8 cellular contexts compared by ENCODE assay signal in genomic region chr11:82900277-82901164, GRCh38. TPM values are rescaled to one million over a fixed set of nuclear protein-coding genes. Genes with fewer than 3 reads are reported as not detected.
DNase-seq lines count a peak whose midpoint lies in the region; ATAC-seq and TF ChIP-seq lines count a peak whose summit lies in the region.

Gene PRCP, minus strand, starts transcription at chr11:82900430. Its CDS starts 28 bp downstream, at chr11:82900402.

- peak; percentile 25 to 62 for TF ChIP-seq RAD21 in liver (IDR thresholded peaks at IDR 0.05)

- H4K20me1 ChIP-seq in BLaER1 treated with 17β-estradiol and CSF1 and Interleukin-3, amounts not matched to agents 10 nM and 100 nM: peaks cover 0 to under 1% (median 0%) of the 10 kb centered on the region in 11 experiments; a peak in 2 of 22 replicates

- no peak for TF ChIP-seq CTCF in liver (IDR thresholded peaks at IDR 0.05; ENCODE audit: low read depth, low read length, missing input control)

- H3K27ac ChIP-seq in BLaER1 treated with 17β-estradiol and CSF1 and Interleukin-3, amounts not matched to agents 10 nM and 100 nM: peak within 1 kb of the TSS; percentile 70 to 93 (median 77)
- H3K27ac ChIP-seq in liver (ENCODE audit: low read depth in 1 of 2, low read length in 2 of 2): peak within 1 kb of the TSS; percentile 93 to 96

- no peaks in the 10 kb centered on the region for H3K9me3 ChIP-seq in BLaER1 treated with 17β-estradiol and CSF1 and Interleukin-3, amounts not matched to agents 10 nM and 100 nM (replicated peaks in 1 of 11)
- no peaks in the 10 kb centered on the region for H3K9me3 ChIP-seq in liver (ENCODE audit: control insufficient read depth in 4 of 4, low read length in 3 of 4)

- WGBS in liver: under 1% methylated on average over 40 of the region's 40 CpGs

- no peaks in the 10 kb centered on the region for H3K36me3 ChIP-seq in BLaER1 treated with 17β-estradiol and CSF1 and Interleukin-3, amounts not matched to agents 10 nM and 100 nM
- H3K36me3 ChIP-seq in liver (ENCODE audit: control insufficient read depth in 4 of 4, insufficient read depth in 3 of 4, low read depth in 1 of 4, low read length in 3 of 4): no peaks in the 10 kb centered on the region

- peak within 1 kb of the TSS; percentile 68 to 80 (median 76) for H3K4me3 ChIP-seq in BLaER1 treated with 17β-estradiol and CSF1 and Interleukin-3, amounts not matched to agents 10 nM and 100 nM
- H3K4me3 ChIP-seq in liver (ENCODE audit: low read depth in 1 of 3, low read length in 3 of 3): peak within 1 kb of the TSS; percentile 62 to 90 (median 72)

- ATAC-seq in GM19328 (IDR thresholded peaks at IDR 0.05; ENCODE audit: unreplicated experiment) (peak; percentile 78), HG03520 (IDR thresholded peaks at IDR 0.05; ENCODE audit: unreplicated experiment) (peak; percentile 73)

- H3K4me1 ChIP-seq in BLaER1 treated with 17β-estradiol and CSF1 and Interleukin-3, amounts not matched to agents 10 nM and 100 nM: peaks cover 38 to 56% (median 44%) of the 10 kb centered on the region in 10 experiments
- peaks cover 2 to 27% (median 10%) of the 10 kb centered on the region in 4 donors for H3K4me1 ChIP-seq in liver (ENCODE audit: control insufficient read depth in 4 of 4, insufficient read depth in 4 of 4, low read length in 3 of 4)

- peak within 1 kb of the TSS; percentile 80 to 99 (median 93) for H3K4me2 ChIP-seq in BLaER1 treated with 17β-estradiol and CSF1 and Interleukin-3, amounts not matched to agents 10 nM and 100 nM

- DNase-seq in NCI-H748 (lab: John Stamatoyannopoulos, UW; ENCODE audit: unreplicated experiment) (peak; percentile 90), dermis microvascular lymphatic vessel endothelial cell (ENCODE audit: low read depth in 2 of 2) (peak; percentile 92 to 94)
- DNase-seq in activated CD4-positive, alpha-beta T cell treated with anti-CD3 and anti-CD28 coated beads, Interleukin-2, amount 50 U/mL, for 4 hours: peak; percentile 91
- DNase-seq in stimulated activated CD4-positive, alpha-beta T cell treated with anti-CD3 and anti-CD28 coated beads, Interleukin-4, amount 100 ng/mL, for 24 hours: peak; percentile 95

- no peaks in the 10 kb centered on the region for H3K27me3 ChIP-seq in BLaER1 treated with 17β-estradiol and CSF1 and Interleukin-3, amounts not matched to agents 10 nM and 100 nM
- H3K27me3 ChIP-seq in liver (ENCODE audit: control insufficient read depth in 4 of 4, insufficient read depth in 4 of 4, low read length in 3 of 4): no peaks in the 10 kb centered on the region

- H3K9ac ChIP-seq in BLaER1 treated with 17β-estradiol and CSF1 and Interleukin-3, amounts not matched to agents 10 nM and 100 nM: peak within 1 kb of the TSS; percentile 71 to 93 (median 81)
- H3K9ac ChIP-seq in liver (ENCODE audit: low read depth in 1 of 2, low read length in 2 of 2): peak within 1 kb of the TSS; percentile 82

TF ChIP-seq in liver, 16 proteins besides CTCF, POLR2A, EP300 and RAD21:
- peak; percentile 47 to 66 for TF ChIP-seq RXRA (IDR thresholded peaks at IDR 0.05)
- TF ChIP-seq EGR1 (IDR thresholded peaks at IDR 0.05; ENCODE audit: low read depth in 2 of 2): peak in 1 of 2 donors; percentile 30
- TF ChIP-seq NR2F2 (IDR thresholded peaks at IDR 0.05): no peak
- peak; percentile 74 for TF ChIP-seq REST (IDR thresholded peaks at IDR 0.05)
- TF ChIP-seq YY1 (IDR thresholded peaks at IDR 0.05): peak; percentile 80
- no peak for TF ChIP-seq ZBTB33 (IDR thresholded peaks at IDR 0.05)
- peak; percentile 43 to 46 for TF ChIP-seq HNF4A (conservative IDR thresholded peaks at IDR 0.05)
- peak; percentile 86 for TF ChIP-seq TAF1 (conservative IDR thresholded peaks at IDR 0.05)
- TF ChIP-seq FOXA1 (IDR thresholded peaks at IDR 0.05): no peak
- no peak for TF ChIP-seq HNF4G (IDR thresholded peaks at IDR 0.05)
- TF ChIP-seq JUND (IDR thresholded peaks at IDR 0.05): no peak
- TF ChIP-seq ATF3 (IDR thresholded peaks at IDR 0.05): no peak
- no peak for TF ChIP-seq MAX (IDR thresholded peaks at IDR 0.05)
- TF ChIP-seq SP1 (IDR thresholded peaks at IDR 0.05): peak; percentile 70
- TF ChIP-seq GABPA (IDR thresholded peaks at IDR 0.05 in 1 of 2, conservative IDR thresholded peaks at IDR 0.05 in 1 of 2): peak in 1 of 2 donors; percentile 28
- no peak for TF ChIP-seq FOXA2 (IDR thresholded peaks at IDR 0.05)

RNA-seq across cellular contexts. Expression of gene PRCP, which starts in this region (rescaled TPM):
- total RNA-seq in dermis microvascular lymphatic vessel endothelial cell (113 and 116 TPM in 2 replicates), liver (10 to 100 TPM; 27.3 to 38.7 TPM)
- 10 to 100 TPM; 43.8 to 55.2 TPM for polyA plus RNA-seq in liver

Comparison
In these comparisons a context has a peak if more than half of its experiments do, and no peak if none do; other contexts are left out.
1. Peak in every context shown above with its lines: DNase-seq, ATAC-seq, H3K4me3 ChIP-seq and H3K27ac ChIP-seq.